5 cellular contexts compared by ENCODE assay signal in genomic region chr7:6781581-6781980, GRCh38. TPM values are rescaled to one million over a fixed set of nuclear protein-coding genes. Genes with fewer than 3 reads are reported as not detected.
"Had no signal": no experiment of that assay in that cellular context is flagged by ENCODE, and none has a peak within 500 bp of the region (broad histone marks: within the 10 kb centered on the region; RNA-seq: fewer than 3 reads in every experiment).

No MANE protein-coding gene starts in this region.

RNA-seq across cellular contexts. Expression of gene RSPH10B2, which starts 27.7 kb away (rescaled TPM):
- total RNA-seq: endothelial cell of umbilical vein, esophagus squamous epithelium, foreskin keratinocyte, glomerular endothelial cell, heart left ventricle had no signal
- polyA plus RNA-seq: endothelial cell of umbilical vein, foreskin keratinocyte, heart left ventricle had no signal
